In genomic region chr7:63376873-63377272, GRCh38 we compare ENCODE assay signal across 28 cellular contexts.
"Had no signal": no experiment of that assay in that cellular context is flagged by ENCODE, and none has a peak within 500 bp of the region (broad histone marks: within the 10 kb centered on the region; RNA-seq: fewer than 3 reads in every experiment).

No MANE protein-coding gene starts in this region.

- H3K9me3 ChIP-seq: colonic mucosa, esophagus muscularis mucosa, gastroesophageal sphincter had no signal

- ATAC-seq: effector memory CD8-positive, alpha-beta T cell; esophagus mucosa; foreskin keratinocyte; gastrocnemius medialis; gastroesophageal sphincter; heart left ventricle; heart right ventricle had no signal

- DNase-seq: colonic mucosa; cortex of kidney; dermis blood vessel endothelial cell; dorsolateral prefrontal cortex; effector CD4-positive, alpha-beta T cell; effector CD8-positive, alpha-beta T cell; effector memory CD4-positive, alpha-beta T cell; effector memory CD8-positive, alpha-beta T cell; endodermal cell; erythroblast; esophagus squamous epithelium; foreskin fibroblast; foreskin keratinocyte; foreskin melanocyte; gastrocnemius medialis; glutamatergic neuron; head of caudate nucleus; heart left ventricle; heart right ventricle had no signal

- H3K4me3 ChIP-seq: colonic mucosa, coronary artery, dorsolateral prefrontal cortex, esophagus muscularis mucosa, esophagus squamous epithelium, gastrocnemius medialis, gastroesophageal sphincter, heart left ventricle, heart right ventricle had no signal

- FAIRE-seq: colon, endometrium, endothelial cell of umbilical vein, frontal cortex had no signal

- H3K27ac ChIP-seq: colonic mucosa, coronary artery, dorsolateral prefrontal cortex, epithelial cell of prostate, esophagus muscularis mucosa, esophagus squamous epithelium, foreskin keratinocyte, gastrocnemius medialis, gastroesophageal sphincter, heart left ventricle, heart right ventricle had no signal

- H3K36me3 ChIP-seq: colonic mucosa, esophagus muscularis mucosa, esophagus squamous epithelium, gastrocnemius medialis, gastroesophageal sphincter, heart left ventricle, heart right ventricle had no signal

- H3K4me1 ChIP-seq: colonic mucosa, esophagus muscularis mucosa, esophagus squamous epithelium, foreskin keratinocyte, gastrocnemius medialis, gastroesophageal sphincter, heart left ventricle, heart right ventricle had no signal

- H3K27me3 ChIP-seq: colonic mucosa, esophagus muscularis mucosa, esophagus squamous epithelium, foreskin keratinocyte, gastrocnemius medialis, gastroesophageal sphincter, heart left ventricle, heart right ventricle had no signal
